1 cellular context compared by ENCODE assay signal in the genomic region with DNA sequence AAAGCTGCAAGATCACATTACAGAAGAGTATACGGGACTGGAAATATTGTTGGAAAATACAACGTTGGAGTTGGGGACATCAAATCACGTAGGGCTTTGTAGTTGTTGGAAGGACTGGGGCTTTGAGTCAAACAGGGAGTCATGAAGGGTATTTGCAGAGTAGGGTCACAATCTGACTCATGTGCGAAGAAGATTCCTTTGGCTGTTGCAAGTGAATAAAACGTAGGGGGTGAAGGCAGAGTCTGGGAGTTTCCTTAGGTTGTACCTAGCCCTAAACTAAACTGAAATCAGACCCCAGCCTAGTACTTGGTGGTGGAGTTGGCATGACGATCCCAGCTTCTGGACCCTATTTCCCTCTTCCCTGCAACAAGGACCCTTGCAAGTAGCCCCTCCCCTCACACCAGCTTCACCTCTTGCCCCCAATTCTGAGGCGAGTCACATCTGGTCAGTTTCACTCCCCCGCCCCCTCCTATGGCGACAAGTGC.
TF ChIP-seq lines count a peak whose summit lies in the region.

No MANE protein-coding gene starts in this region.

TF ChIP-seq in endothelial cell of umbilical vein, 7 proteins besides CTCF, POLR2A, EP300 and RAD21:
- no peak for TF ChIP-seq FOS (IDR thresholded peaks at IDR 0.05; ENCODE audit: borderline replicate concordance, insufficient read depth, low read length)
- no peak for TF ChIP-seq JUN (IDR thresholded peaks at IDR 0.05; ENCODE audit: borderline replicate concordance, insufficient read depth, insufficient read length, low read depth)
- no peak for TF ChIP-seq MYC (IDR thresholded peaks at IDR 0.05; ENCODE audit: low read depth, low read length)
